In the genomic region with DNA sequence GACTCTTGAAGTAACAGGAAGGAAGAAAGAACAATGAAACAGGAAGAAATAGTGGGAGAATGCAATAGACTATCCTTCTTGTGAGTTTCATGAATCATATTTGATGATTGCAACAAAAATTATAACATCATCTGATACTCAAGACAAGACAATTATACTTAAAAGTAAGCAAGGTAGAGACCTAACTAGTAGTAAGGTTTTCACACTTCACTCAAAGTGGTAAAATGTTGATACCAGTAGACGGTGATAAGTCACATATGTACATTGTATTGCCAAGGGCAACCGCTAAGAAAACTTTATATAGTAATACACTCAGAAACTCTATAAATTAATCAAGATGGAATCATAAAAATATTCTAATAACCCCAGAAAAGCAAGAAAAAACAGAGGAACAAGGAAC, we compare ENCODE assay signal across 20 cellular contexts.
DNase-seq lines count a peak whose midpoint lies in the region; ATAC-seq and TF ChIP-seq lines count a peak whose summit lies in the region.
"Had no signal": no experiment of that assay in that cellular context is flagged by ENCODE, and none has a peak within 500 bp of the region (broad histone marks: within the 10 kb centered on the region; RNA-seq: fewer than 3 reads in every experiment).

No MANE protein-coding gene starts in this region.

- H3K36me3 Mint-ChIP-seq in activated CD4-positive, alpha-beta T cell treated with anti-CD3 and anti-CD28 coated beads for 36 hours (ENCODE audit: low read depth) = peaks cover 47% of the 10 kb centered on the region
- peaks cover 2 to 30% (median 9%) of the 10 kb centered on the region in 3 donors for H3K36me3 Mint-ChIP-seq in CD8-positive, alpha-beta memory T cell
- H3K36me3 Mint-ChIP-seq in activated naive CD8-positive, alpha-beta T cell treated with anti-CD3 and anti-CD28 coated beads for 36 hours = peaks cover 58% of the 10 kb centered on the region
- no peaks in the 10 kb centered on the region for H3K36me3 Mint-ChIP-seq in natural killer cell
- H3K36me3 Mint-ChIP-seq: brain, mesothelial cell of epicardium had no signal

- no peaks in the 10 kb centered on the region for H3K27me3 Mint-ChIP-seq in activated CD4-positive, alpha-beta T cell treated with anti-CD3 and anti-CD28 coated beads for 36 hours
- no peaks in the 10 kb centered on the region for H3K27me3 Mint-ChIP-seq in CD8-positive, alpha-beta memory T cell
- no peaks in the 10 kb centered on the region for H3K27me3 Mint-ChIP-seq in activated naive CD8-positive, alpha-beta T cell treated with anti-CD3 and anti-CD28 coated beads for 36 hours
- no peaks in the 10 kb centered on the region for H3K27me3 Mint-ChIP-seq in natural killer cell (ENCODE audit: low read depth in 2 of 2)

- H3K4me3 Mint-ChIP-seq in activated CD4-positive, alpha-beta T cell treated with anti-CD3 and anti-CD28 coated beads for 36 hours = no peak overlapping the region
- peak overlapping the region in 5 of 7 donors; percentile 7 to 74 (median 45) for H3K4me3 Mint-ChIP-seq in CD8-positive, alpha-beta memory T cell
- H3K4me3 Mint-ChIP-seq in activated naive CD8-positive, alpha-beta T cell treated with anti-CD3 and anti-CD28 coated beads for 36 hours = no peak overlapping the region
- peak overlapping the region; percentile 29 for H3K4me3 Mint-ChIP-seq in natural killer cell
- H3K4me3 Mint-ChIP-seq: brain, mesothelial cell of epicardium, nephron progenitor cell had no signal

- no peaks in the 10 kb centered on the region for H3K27me3 ChIP-seq in CD8-positive, alpha-beta memory T cell (ENCODE audit: insufficient read depth, low read length, poor library complexity, severe bottlenecking)
- H3K27me3 ChIP-seq: ovary, tibial artery had no signal

- peaks cover 4% of the 10 kb centered on the region for H3K4me1 ChIP-seq in CD8-positive, alpha-beta memory T cell (ENCODE audit: insufficient read depth, low read length)
- H3K4me1 ChIP-seq: HAP-1, tibial artery had no signal

- no peak for TF ChIP-seq CTCF in natural killer cell (IDR thresholded peaks at IDR 0.05)

- H3K4me1 Mint-ChIP-seq in activated CD4-positive, alpha-beta T cell treated with anti-CD3 and anti-CD28 coated beads for 36 hours = peaks cover 34% of the 10 kb centered on the region
- H3K4me1 Mint-ChIP-seq in CD8-positive, alpha-beta memory T cell = peaks cover 18 to 42% (median 24%) of the 10 kb centered on the region in 3 donors
- peaks cover 47% of the 10 kb centered on the region for H3K4me1 Mint-ChIP-seq in activated naive CD8-positive, alpha-beta T cell treated with anti-CD3 and anti-CD28 coated beads for 36 hours
- peaks cover 14 to 16% of the 10 kb centered on the region in 2 donors for H3K4me1 Mint-ChIP-seq in natural killer cell
- H3K4me1 Mint-ChIP-seq: brain, mesothelial cell of epicardium, nephron progenitor cell had no signal

- no peak overlapping the region for H3K27ac ChIP-seq in CD8-positive, alpha-beta memory T cell (ENCODE audit: low read depth, low read length)
- H3K27ac ChIP-seq: ovary, tibial artery had no signal

- H3K9me3 Mint-ChIP-seq in activated CD4-positive, alpha-beta T cell treated with anti-CD3 and anti-CD28 coated beads for 36 hours (ENCODE audit: low read depth) = peaks cover 23% of the 10 kb centered on the region
- peaks cover 0 to 7% (median 1%) of the 10 kb centered on the region in 5 donors for H3K9me3 Mint-ChIP-seq in CD8-positive, alpha-beta memory T cell
- peaks cover 36% of the 10 kb centered on the region for H3K9me3 Mint-ChIP-seq in activated naive CD8-positive, alpha-beta T cell treated with anti-CD3 and anti-CD28 coated beads for 36 hours
- no peaks in the 10 kb centered on the region for H3K9me3 Mint-ChIP-seq in natural killer cell

- POLR2A ChIA-PET in activated CD4-positive, alpha-beta T cell treated with anti-CD3 and anti-CD28 coated beads for 36 hours (lab: Charles Lee) = no interaction called here
- POLR2A ChIA-PET in CD8-positive, alpha-beta memory T cell (lab: Charles Lee) = no interaction called here

- no peak for DNase-seq in activated CD4-positive, alpha-beta T cell treated with anti-CD3 and anti-CD28 coated beads for 36 hours
- DNase-seq in activated CD4-positive, alpha-beta T cell treated with anti-CD3 and anti-CD28 coated beads for 4 hours = no peak
- no peak for DNase-seq in CD8-positive, alpha-beta memory T cell
- no peak for DNase-seq in activated naive CD8-positive, alpha-beta T cell treated with anti-CD3 and anti-CD28 coated beads for 36 hours
- no peak for DNase-seq in natural killer cell
- no peak for DNase-seq in dermis blood vessel endothelial cell
- DNase-seq in stimulated activated naive CD4-positive, alpha-beta T cell (lab: John Stamatoyannopoulos, UW) = no peak
- DNase-seq: GDM1, islet precursor cell, left ventricle myocardium superior, NCI-H2029 treated with DMSO at 0.1 percent for 48 hours, NCI-H345, nephron progenitor cell, ovary, SIG-M5, tibial artery had no signal

- CTCF ChIA-PET in activated CD4-positive, alpha-beta T cell treated with anti-CD3 and anti-CD28 coated beads for 36 hours (lab: Charles Lee) = no interaction called here
- CTCF ChIA-PET in CD8-positive, alpha-beta memory T cell (lab: Charles Lee) = no interaction called here

- H3K4me3 ChIP-seq in CD8-positive, alpha-beta memory T cell (ENCODE audit: low read length) = no peak overlapping the region
- H3K4me3 ChIP-seq: HAP-1, ovary, tibial artery had no signal

- no peaks in the 10 kb centered on the region for H3K36me3 ChIP-seq in CD8-positive, alpha-beta memory T cell (ENCODE audit: insufficient read depth, low read length)
- H3K36me3 ChIP-seq: HAP-1, ovary, tibial artery had no signal

- ATAC-seq in activated CD4-positive, alpha-beta T cell treated with anti-CD3 and anti-CD28 coated beads for 36 hours = peak; percentile 70
- peak; percentile 85 to 95 (median 95) for ATAC-seq in natural killer cell
- ATAC-seq in GM18867 (IDR thresholded peaks at IDR 0.05; ENCODE audit: unreplicated experiment) = no peak
- ATAC-seq: left ventricle myocardium superior had no signal

- peak overlapping the region; percentile 53 for H3K27ac Mint-ChIP-seq in activated CD4-positive, alpha-beta T cell treated with anti-CD3 and anti-CD28 coated beads for 36 hours
- H3K27ac Mint-ChIP-seq in CD8-positive, alpha-beta memory T cell = peak overlapping the region; percentile 43 to 97 (median 84)
- H3K27ac Mint-ChIP-seq in activated naive CD8-positive, alpha-beta T cell treated with anti-CD3 and anti-CD28 coated beads for 36 hours = peak overlapping the region; percentile 89
- peak overlapping the region; percentile 69 to 88 for H3K27ac Mint-ChIP-seq in natural killer cell
- H3K27ac Mint-ChIP-seq: brain, mesothelial cell of epicardium, nephron progenitor cell had no signal

- H3K9me3 ChIP-seq in CD8-positive, alpha-beta memory T cell (ENCODE audit: low read length) = no peaks in the 10 kb centered on the region
- H3K9me3 ChIP-seq: HAP-1, ovary had no signal

- intact Hi-C loops in activated CD4-positive, alpha-beta T cell treated with anti-CD3 and anti-CD28 coated beads for 36 hours (cut with DNase I, micrococcal nuclease) = no loop called here
- intact Hi-C loops in natural killer cell (cut with micrococcal nuclease) = loop anchor here (1.0 kb wide), 1 partner anchor 19 kb away; no protein-coding TSS in a partner anchor

Comparison
In these comparisons a context has a peak if more than half of its experiments do, and no peak if none do; other contexts are left out.
1. H3K4me3 Mint-ChIP-seq: peak in CD8-positive, alpha-beta memory T cell (5 of 7) and natural killer cell (single experiment); none in activated CD4-positive, alpha-beta T cell treated with anti-CD3 and anti-CD28 coated beads for 36 hours (single experiment) and activated naive CD8-positive, alpha-beta T cell treated with anti-CD3 and anti-CD28 coated beads for 36 hours (single experiment).
2. Peak in every context shown above with its lines, with median percentiles within 50 percentile points of each other: H3K27ac Mint-ChIP-seq.